8 cellular contexts compared by ENCODE assay signal in the genomic region with DNA sequence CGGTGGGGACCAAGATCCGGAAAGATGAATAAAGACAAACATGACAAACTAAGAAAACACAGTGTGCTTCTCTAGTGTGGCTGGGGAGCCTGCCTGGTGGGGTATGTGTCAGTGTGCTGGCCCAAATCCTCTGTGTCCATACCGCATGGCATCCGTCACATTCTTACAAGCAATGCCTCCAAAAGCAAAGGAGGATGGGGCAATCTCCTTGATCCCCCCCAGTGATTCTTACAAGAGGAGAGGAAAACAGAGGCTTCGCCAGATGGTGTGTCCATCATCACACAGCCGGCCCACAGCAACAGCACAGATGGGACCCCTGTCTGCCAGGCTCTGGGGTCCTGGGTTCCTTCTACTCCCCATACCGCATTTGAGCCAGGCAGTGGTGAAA. TPM values are rescaled to one million over a fixed set of nuclear protein-coding genes. Genes with fewer than 3 reads are reported as not detected.
A peak's percentile ranks its signal among the peaks of the same experiment; 100 is the strongest.
DNase-seq lines count a peak whose midpoint lies in the region; ATAC-seq lines count a peak whose summit lies in the region.

No MANE protein-coding gene starts in this region.

- H3K4me3 Mint-ChIP-seq in T-helper 1 cell treated with Interleukin-12 subunit alpha and Interleukin-12 subunit beta and Interleukin-4 antibody, amounts not matched to agents 30 μg/mL and 1 μg/mL, for 36 hours = peak overlapping the region; percentile 72

- DNase-seq in T-helper 1 cell (no peak), iris pigment epithelial cell (ENCODE audit: low read depth) (peak; percentile 55), SHP77 (lab: John Stamatoyannopoulos, UW) (no peak), COLO668 (lab: John Stamatoyannopoulos, UW; ENCODE audit: unreplicated experiment) (no peak)

- 34 to 51% (median 46%) methylated on average over 7 of the region's 7 CpGs for WGBS in adipose tissue, 3 donors

- H3K4me1 Mint-ChIP-seq in T-helper 1 cell treated with Interleukin-12 subunit alpha and Interleukin-12 subunit beta and Interleukin-4 antibody, amounts not matched to agents 30 μg/mL and 1 μg/mL, for 36 hours (ENCODE audit: low read depth) = peaks cover 8% of the 10 kb centered on the region

- no peaks in the 10 kb centered on the region for H3K9me3 Mint-ChIP-seq in T-helper 1 cell treated with Interleukin-12 subunit alpha and Interleukin-12 subunit beta and Interleukin-4 antibody, amounts not matched to agents 30 μg/mL and 1 μg/mL, for 36 hours

- H3K27me3 Mint-ChIP-seq in T-helper 1 cell treated with Interleukin-12 subunit alpha and Interleukin-12 subunit beta and Interleukin-4 antibody, amounts not matched to agents 30 μg/mL and 1 μg/mL, for 36 hours (ENCODE audit: low read depth) = peaks cover 3% of the 10 kb centered on the region

- H3K36me3 Mint-ChIP-seq in T-helper 1 cell treated with Interleukin-12 subunit alpha and Interleukin-12 subunit beta and Interleukin-4 antibody, amounts not matched to agents 30 μg/mL and 1 μg/mL, for 36 hours (ENCODE audit: low read depth) = no peaks in the 10 kb centered on the region

- no peak overlapping the region for H3K27ac Mint-ChIP-seq in T-helper 1 cell treated with Interleukin-12 subunit alpha and Interleukin-12 subunit beta and Interleukin-4 antibody, amounts not matched to agents 30 μg/mL and 1 μg/mL, for 36 hours

- no peak for ATAC-seq in HG03139 (IDR thresholded peaks at IDR 0.05; ENCODE audit: unreplicated experiment)

- H3K27ac ChIP-seq in adipose tissue (ENCODE audit: low read depth, low read length) (peak overlapping the region; percentile 55), temporal lobe (ENCODE audit: low read depth, low read length) (peak overlapping the region; percentile 32)

RNA-seq across cellular contexts. Expression of a gene that starts 0.6 kb away (rescaled TPM):
- 10 to 100 TPM; 20.7 to 71.8 (median 41.2) TPM for polyA plus RNA-seq in adipose tissue
- 3.2 TPM for total RNA-seq in temporal lobe

RNA-seq across cellular contexts. Expression of a gene that starts 13.7 kb away (rescaled TPM):
- 1 to 10 TPM; 6.4 to 7.3 (median 6.7) TPM for polyA plus RNA-seq in adipose tissue
- total RNA-seq in temporal lobe = 0.49 TPM

RNA-seq across cellular contexts. Expression of a gene that starts 17.3 kb away (rescaled TPM):
- polyA plus RNA-seq in adipose tissue = 10 to 100 TPM; 28.4 to 36.0 (median 33.8) TPM
- total RNA-seq in temporal lobe = 16.7 TPM

RNA-seq across cellular contexts. Expression of a gene that starts 25.9 kb away (rescaled TPM):
- 10 to 100 TPM; 33.7 to 58.7 (median 39.5) TPM for polyA plus RNA-seq in adipose tissue
- 8.9 TPM for total RNA-seq in temporal lobe

RNA-seq across cellular contexts. Expression of a gene that starts 35.9 kb away (rescaled TPM):
- polyA plus RNA-seq in adipose tissue = 1 to 10 TPM in 2 of 3 donors, under 1 TPM in 1; 0.56 to 1.6 (median 1.4) TPM
- total RNA-seq in temporal lobe = 2.5 TPM
